26 cellular contexts compared by ENCODE assay signal in the genomic region with DNA sequence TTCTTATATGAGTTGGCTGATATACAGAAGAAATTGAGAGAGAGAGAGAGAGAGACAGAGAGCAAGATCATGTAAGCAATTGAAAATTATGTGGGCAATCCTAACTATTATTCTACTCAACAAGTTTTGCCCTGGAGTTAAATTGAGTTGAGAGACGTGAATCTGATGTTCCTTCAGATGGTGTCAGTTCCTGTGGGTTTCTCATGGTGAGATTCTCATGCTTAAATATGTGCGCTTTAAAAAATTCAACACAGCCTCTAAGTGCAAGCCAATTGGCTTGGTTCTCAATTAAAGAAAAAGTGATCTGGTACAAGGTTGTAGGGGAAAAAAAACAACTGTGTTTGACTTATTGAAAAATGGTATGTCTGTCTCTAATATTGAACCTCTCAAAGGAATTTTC. TPM values are rescaled to one million over a fixed set of nuclear protein-coding genes. Genes with fewer than 3 reads are reported as not detected.
DNase-seq lines count a peak whose midpoint lies in the region; ATAC-seq, FAIRE-seq and TF ChIP-seq lines count a peak whose summit lies in the region.
"Had no signal": no experiment of that assay in that cellular context is flagged by ENCODE, and none has a peak within 500 bp of the region (broad histone marks: within the 10 kb centered on the region; RNA-seq: fewer than 3 reads in every experiment).

No MANE protein-coding gene starts in this region.

- TF ChIP-seq CTCF in MCF 10A (IDR thresholded peaks at IDR 0.05; ENCODE audit: unreplicated experiment) = no peak
- no peak for TF ChIP-seq CTCF in mammary epithelial cell (conservative IDR thresholded peaks at IDR 0.05 in 1 of 2, IDR thresholded peaks at IDR 0.05 in 1 of 2; ENCODE audit: extremely low read depth in 1 of 2, insufficient read depth in 1 of 2, low read depth in 1 of 2, low read length in 2 of 2)
- TF ChIP-seq CTCF in keratinocyte (optimal IDR thresholded peaks at IDR 0.05 in 1 of 3, IDR thresholded peaks at IDR 0.05 in 1 of 3, conservative IDR thresholded peaks at IDR 0.05 in 1 of 3; ENCODE audit: extremely low read depth in 1 of 3, insufficient read depth in 2 of 3, low read length in 3 of 3) = no peak
- no peak for TF ChIP-seq CTCF in gastrocnemius medialis (IDR thresholded peaks at IDR 0.05 in 4 of 5, conservative IDR thresholded peaks at IDR 0.05 in 1 of 5)

- no peak overlapping the region for H2AFZ ChIP-seq in mammary epithelial cell (ENCODE audit: low read depth, low read length)
- no peak overlapping the region for H2AFZ ChIP-seq in keratinocyte (ENCODE audit: control insufficient read depth, low read length)
- H2AFZ ChIP-seq: PC-9 had no signal

- H4K20me1 ChIP-seq in mammary epithelial cell (ENCODE audit: insufficient read depth, low read length) = no peaks in the 10 kb centered on the region
- H4K20me1 ChIP-seq in keratinocyte (ENCODE audit: control insufficient read depth, extremely low read depth, insufficient read depth, low read length) = no peaks in the 10 kb centered on the region

- H3K4me3 ChIP-seq in mammary epithelial cell (replicated peaks in 1 of 3; ENCODE audit: insufficient read depth in 1 of 3, low read depth in 2 of 3, low read length in 3 of 3) (no peak overlapping the region), keratinocyte (ENCODE audit: control insufficient read depth in 2 of 3, extremely low read depth in 1 of 3, insufficient read depth in 2 of 3, low read depth in 1 of 3, low read length in 3 of 3) (no peak overlapping the region), gastrocnemius medialis (no peak overlapping the region)
- H3K4me3 ChIP-seq: K562, PC-9 had no signal

- peaks cover 32% of the 10 kb centered on the region for H3K4me1 Mint-ChIP-seq in MCF 10A (ENCODE audit: insufficient read depth, unreplicated experiment)
- H3K4me1 Mint-ChIP-seq in stimulated activated naive B cell treated with anti-CD40 and anti-IgM and Interleukin-4, amounts not matched to agents 10 μg/mL and 1 μg/mL and 100 μg/mL, for 72 hours = no peaks in the 10 kb centered on the region

- H3K27me3 ChIP-seq in mammary epithelial cell (ENCODE audit: insufficient read depth, low read length) = no peaks in the 10 kb centered on the region
- no peaks in the 10 kb centered on the region for H3K27me3 ChIP-seq in keratinocyte (ENCODE audit: control insufficient read depth, extremely low read depth, insufficient read depth, low read length)
- no peaks in the 10 kb centered on the region for H3K27me3 ChIP-seq in gastrocnemius medialis
- H3K27me3 ChIP-seq: BE2C had no signal

- H3K4me2 ChIP-seq in mammary epithelial cell (ENCODE audit: insufficient read depth, low read depth, low read length) (no peak overlapping the region), keratinocyte (ENCODE audit: control insufficient read depth, extremely low read depth, insufficient read depth, low read depth, low read length) (no peak overlapping the region)
- H3K4me2 ChIP-seq: PC-9 had no signal

- H3K36me3 Mint-ChIP-seq in MCF 10A (ENCODE audit: insufficient read depth, unreplicated experiment) = no peaks in the 10 kb centered on the region
- no peaks in the 10 kb centered on the region for H3K36me3 Mint-ChIP-seq in stimulated activated naive B cell treated with anti-CD40 and anti-IgM and Interleukin-4, amounts not matched to agents 10 μg/mL and 1 μg/mL and 100 μg/mL, for 72 hours

- CTCF ChIA-PET in MCF 10A (lab: Yijun Ruan, JAX) (interaction anchor here (0.6 kb wide), 1 partner anchor 17 kb away, joined by 3 read pairs; no protein-coding TSS in a partner anchor), mammary epithelial cell (lab: Charles Lee; ENCODE audit: low non-redundant PET) (no interaction called here)

- dilution Hi-C loops in mammary epithelial cell (cut with HindIII; ENCODE audit: low sequenced_read_pairs) = loop anchor here (5.0 kb wide), 1 partner anchor 54 kb away; no protein-coding TSS in a partner anchor
- dilution Hi-C loops in keratinocyte (cut with MboI; ENCODE audit: extremely low pct_ligation_motif_present, low sequenced_read_pairs) = no loop called here

- in situ Hi-C loops in mammary epithelial cell (cut with MboI; ENCODE audit: low sequenced_read_pairs in 2 of 2) = no loop called here
- in situ Hi-C loops in gastrocnemius medialis (cut with MboI; ENCODE audit: low sequenced_read_pairs in 4 of 4) = no loop called here

- H3K9me1 ChIP-seq in keratinocyte (ENCODE audit: control insufficient read depth, extremely low read depth, insufficient read depth, low read length) = no peaks in the 10 kb centered on the region

- intact Hi-C loops in MCF 10A (cut with micrococcal nuclease) (loop anchor here (5.0 kb wide), 1 partner anchor 91 kb away; no protein-coding TSS in a partner anchor), mammary epithelial cell (cut with micrococcal nuclease) (loop anchor here (1.0 to 5.0 kb wide), 3 partner anchors 23 to 145 kb away; no protein-coding TSS in a partner anchor), gastrocnemius medialis (cut with DNase I; ENCODE audit: low total_unique reads) (loop anchor here (2.0 to 5.0 kb wide), 2 partner anchors 43 to 121 kb away; no protein-coding TSS in a partner anchor)

- FAIRE-seq in keratinocyte (lab: Jason Lieb, UNC) = no peak
- FAIRE-seq: GM12891, HepG2, K562 had no signal

- WGBS in mammary epithelial cell (ENCODE audit: low coverage, missing lambda C conversion rate) = 53% methylated on average over 2 of the region's 2 CpGs

- H3K27ac Mint-ChIP-seq in MCF 10A (ENCODE audit: low read depth, unreplicated experiment) = peak overlapping the region; percentile 13
- H3K27ac Mint-ChIP-seq in stimulated activated naive B cell treated with anti-CD40 and anti-IgM and Interleukin-4, amounts not matched to agents 10 μg/mL and 1 μg/mL and 100 μg/mL, for 72 hours = no peak overlapping the region

- no peaks in the 10 kb centered on the region for H3K9me3 Mint-ChIP-seq in MCF 10A (ENCODE audit: unreplicated experiment)
- no peaks in the 10 kb centered on the region for H3K9me3 Mint-ChIP-seq in stimulated activated naive B cell treated with anti-CD40 and anti-IgM and Interleukin-4, amounts not matched to agents 10 μg/mL and 1 μg/mL and 100 μg/mL, for 72 hours

- ATAC-seq in gastrocnemius medialis (no peak), GM21528 (IDR thresholded peaks at IDR 0.05; ENCODE audit: low FRiP score, unreplicated experiment) (no peak), GM21526 (IDR thresholded peaks at IDR 0.05; ENCODE audit: low FRiP score, unreplicated experiment) (no peak)
- no peak for ATAC-seq in stimulated activated naive B cell treated with anti-CD40 and anti-IgM and Interleukin-4, amounts not matched to agents 10 μg/mL and 1 μg/mL and 100 μg/mL, for 72 hours (replicated peaks)
- ATAC-seq: HepG2, K562 had no signal

- H3K79me2 ChIP-seq in mammary epithelial cell (ENCODE audit: insufficient read depth, low read length) (no peaks in the 10 kb centered on the region), keratinocyte (ENCODE audit: control insufficient read depth, insufficient read depth, low read length) (no peaks in the 10 kb centered on the region)

- peaks cover 17% of the 10 kb centered on the region for H3K27me3 Mint-ChIP-seq in MCF 10A (ENCODE audit: insufficient read depth, unreplicated experiment)
- H3K27me3 Mint-ChIP-seq in stimulated activated naive B cell treated with anti-CD40 and anti-IgM and Interleukin-4, amounts not matched to agents 10 μg/mL and 1 μg/mL and 100 μg/mL, for 72 hours = peaks cover 6 to 12% of the 10 kb centered on the region in 2 donors

- no peak overlapping the region for H3K4me3 Mint-ChIP-seq in MCF 10A (ENCODE audit: unreplicated experiment)
- H3K4me3 Mint-ChIP-seq in stimulated activated naive B cell treated with anti-CD40 and anti-IgM and Interleukin-4, amounts not matched to agents 10 μg/mL and 1 μg/mL and 100 μg/mL, for 72 hours = no peak overlapping the region

- TF ChIP-seq POLR2A in gastrocnemius medialis (IDR thresholded peaks at IDR 0.05) = no peak

- H3K4me1 ChIP-seq in mammary epithelial cell (ENCODE audit: insufficient read depth, low read length) = peaks cover 26% of the 10 kb centered on the region
- H3K4me1 ChIP-seq in keratinocyte (ENCODE audit: control insufficient read depth, extremely low read depth, insufficient read depth, low read length) = peaks cover 48% of the 10 kb centered on the region
- H3K4me1 ChIP-seq in gastrocnemius medialis = peaks cover 5 to 11% of the 10 kb centered on the region in 2 donors
- H3K4me1 ChIP-seq: BE2C had no signal

- H3K9me3 ChIP-seq in mammary epithelial cell (replicated peaks; ENCODE audit: insufficient read depth, low read length) = no peaks in the 10 kb centered on the region
- H3K9me3 ChIP-seq in keratinocyte (ENCODE audit: control insufficient read depth, low read depth, low read length) = no peaks in the 10 kb centered on the region
- no peaks in the 10 kb centered on the region for H3K9me3 ChIP-seq in gastrocnemius medialis
- H3K9me3 ChIP-seq: BE2C had no signal

- no peaks in the 10 kb centered on the region for H3K36me3 ChIP-seq in mammary epithelial cell (ENCODE audit: insufficient read depth, low read length)
- H3K36me3 ChIP-seq in keratinocyte (ENCODE audit: control insufficient read depth in 2 of 2, extremely low read depth in 1 of 2, insufficient read depth in 2 of 2, low read length in 2 of 2) = no peaks in the 10 kb centered on the region
- no peaks in the 10 kb centered on the region for H3K36me3 ChIP-seq in gastrocnemius medialis
- H3K36me3 ChIP-seq: BE2C had no signal

- BruUV-seq in MCF 10A (replicated peaks; lab: Mats Ljungman, UMichigan) (no TSS peak), mammary epithelial cell (replicated peaks; lab: Mats Ljungman, UMichigan) (no TSS peak)

- H3K9ac ChIP-seq in mammary epithelial cell (ENCODE audit: insufficient read depth, low read length) (no peak overlapping the region), keratinocyte (ENCODE audit: control insufficient read depth, extremely low read depth, insufficient read depth, low read length) (no peak overlapping the region)

- H3K27ac ChIP-seq in mammary epithelial cell (ENCODE audit: insufficient read depth, low read depth, low read length) = no peak overlapping the region
- peak overlapping the region; percentile 37 for H3K27ac ChIP-seq in keratinocyte (ENCODE audit: control insufficient read depth, insufficient read depth, low read length)
- H3K27ac ChIP-seq in gastrocnemius medialis = peak overlapping the region in 3 of 4 donors; percentile 45 to 71 (median 55)
- H3K27ac ChIP-seq: PC-9 had no signal

- POLR2A ChIA-PET in MCF 10A (lab: Yijun Ruan, JAX) = no interaction called here

- DNase-seq in MCF 10A (ENCODE audit: unreplicated experiment) (no peak), mammary epithelial cell (no peak), keratinocyte (ENCODE audit: low read depth, low spot score) (no peak), gastrocnemius medialis (no peak), NCI-H510A (lab: John Stamatoyannopoulos, UW) (no peak)
- DNase-seq in stimulated activated naive B cell treated with anti-CD40 and anti-IgM and Interleukin-4, amounts not matched to agents 10 μg/mL and 1 μg/mL and 100 μg/mL, for 72 hours = no peak
- DNase-seq: 8988T, ACHN, BE2C, Calu3, DMS79 treated with DMSO at 0.1 percent for 48 hours, GF-D8, Kasumi-1, MV-4-11, NCI-H1105, NCI-H1436 treated with DMSO at 0.1 percent for 48 hours, NCI-H1930, NCI-H446 treated with DMSO at 0.1 percent for 48 hours, NCI-H526 treated with DMSO at 0.1 percent for 48 hours, PC-9, Right ventricle myocardium superior had no signal

RNA-seq across cellular contexts. Expression of gene PLAC1, which starts 35.4 kb away (rescaled TPM):
- total RNA-seq in MCF 10A (2022) (0.83 and 0.91 TPM in 2 replicates), mammary epithelial cell (under 1 TPM; 0.42 to 0.50 TPM), gastrocnemius medialis (not detected)
- polyA plus RNA-seq in mammary epithelial cell (1.0 TPM), keratinocyte (8.5 to 13.7 TPM (median 9.7 TPM) in 3 replicates)
- polyA minus RNA-seq in mammary epithelial cell (not detected), keratinocyte (4.3 to 7.8 TPM (median 4.6 TPM) in 3 replicates)
- polyA plus RNA-seq in keratinocyte (2011; ENCODE audit: low read depth) = not detected
- 3.4 and 3.5 TPM in 2 replicates for polyA plus RNA-seq in keratinocyte (2011; cell fraction: cytosol; rRNA removed)
- 11.8 and 14.2 TPM in 2 replicates for polyA plus RNA-seq in keratinocyte (2011; cell fraction: nucleus; rRNA removed)
- 5.2 and 8.7 TPM in 2 replicates for polyA plus RNA-seq in keratinocyte (2012; ENCODE audit: low replicate concordance)
- not detected for polyA minus RNA-seq in keratinocyte (2011; cell fraction: cytosol; rRNA and poly(A)+ RNA removed)
- polyA minus RNA-seq in keratinocyte (2011; cell fraction: nucleus; rRNA and poly(A)+ RNA removed) = 3.6 and 7.8 TPM in 2 replicates
- total RNA-seq: Calu3, Right ventricle myocardium superior had no signal
